Comparison of ENCODE assay signal across 27 cellular contexts in genomic region chr1:169866577-169866976, GRCh38.
"Had no signal": no experiment of that assay in that cellular context is flagged by ENCODE, and none has a peak within 500 bp of the region (broad histone marks: within the 10 kb centered on the region; RNA-seq: fewer than 3 reads in every experiment).

No MANE protein-coding gene starts in this region.

- H3K27me3 Mint-ChIP-seq: activated CD4-positive, alpha-beta memory T cell treated with anti-CD3 and anti-CD28 coated beads, Interleukin-2, amount 10 ng/mL, durations not matched to agents 7 days and 5 days; activated CD4-positive, alpha-beta T cell treated with anti-CD3 and anti-CD28 coated beads, Interleukin-2, amount 10 ng/mL, durations not matched to agents 7 days and 5 days; activated naive CD8-positive, alpha-beta T cell treated with anti-CD3 and anti-CD28 coated beads, Interleukin-2, amount 50 U/mL, for 24 hours; naive thymus-derived CD8-positive, alpha-beta T cell had no signal

- H3K9me3 Mint-ChIP-seq: activated CD4-positive, alpha-beta memory T cell treated with anti-CD3 and anti-CD28 coated beads, Interleukin-2, amount 10 ng/mL, durations not matched to agents 7 days and 5 days; activated CD4-positive, alpha-beta T cell treated with anti-CD3 and anti-CD28 coated beads, Interleukin-2, amount 10 ng/mL, durations not matched to agents 7 days and 5 days; activated naive CD8-positive, alpha-beta T cell treated with anti-CD3 and anti-CD28 coated beads, Interleukin-2, amount 50 U/mL, for 24 hours; immature natural killer cell; naive thymus-derived CD8-positive, alpha-beta T cell had no signal

- H3K27me3 ChIP-seq: esophagus muscularis mucosa, foreskin keratinocyte, heart left ventricle, neural progenitor cell, right atrium auricular region, tibial nerve had no signal

- H3K27ac ChIP-seq: esophagus muscularis mucosa, foreskin keratinocyte, heart left ventricle, neural progenitor cell, right atrium auricular region, tibial nerve had no signal

- H3K27ac Mint-ChIP-seq: activated CD4-positive, alpha-beta memory T cell treated with anti-CD3 and anti-CD28 coated beads, Interleukin-2, amount 10 ng/mL, durations not matched to agents 7 days and 5 days; activated CD4-positive, alpha-beta T cell treated with anti-CD3 and anti-CD28 coated beads, Interleukin-2, amount 10 ng/mL, durations not matched to agents 7 days and 5 days; activated naive CD8-positive, alpha-beta T cell treated with anti-CD3 and anti-CD28 coated beads, Interleukin-2, amount 50 U/mL, for 24 hours; neural progenitor cell; WTC11 had no signal

- H3K4me3 ChIP-seq: esophagus muscularis mucosa, heart left ventricle, neural progenitor cell, right atrium auricular region, tibial nerve had no signal

- H3K9me3 ChIP-seq: esophagus muscularis mucosa, heart left ventricle, right atrium auricular region, tibial nerve had no signal

- H3K4me3 Mint-ChIP-seq: activated CD4-positive, alpha-beta memory T cell treated with anti-CD3 and anti-CD28 coated beads, Interleukin-2, amount 10 ng/mL, durations not matched to agents 7 days and 5 days; activated CD4-positive, alpha-beta T cell treated with anti-CD3 and anti-CD28 coated beads, Interleukin-2, amount 10 ng/mL, durations not matched to agents 7 days and 5 days; activated naive CD8-positive, alpha-beta T cell treated with anti-CD3 and anti-CD28 coated beads, Interleukin-2, amount 50 U/mL, for 24 hours; immature natural killer cell; naive thymus-derived CD8-positive, alpha-beta T cell; neural progenitor cell; WTC11 had no signal

- DNase-seq: activated CD4-positive, alpha-beta memory T cell treated with anti-CD3 and anti-CD28 coated beads, Interleukin-2, amount 10 ng/mL, durations not matched to agents 7 days and 5 days; activated CD4-positive, alpha-beta T cell treated with anti-CD3 and anti-CD28 coated beads for 1 hour; activated CD4-positive, alpha-beta T cell treated with anti-CD3 and anti-CD28 coated beads, Interleukin-2, amount 10 ng/mL, durations not matched to agents 7 days and 5 days; activated CD8-positive, alpha-beta memory T cell treated with anti-CD3 and anti-CD28 coated beads, Interleukin-2, amount 50 U/mL, for 48 hours; activated gamma-delta T cell; activated naive CD4-positive, alpha-beta T cell treated with anti-CD3 and anti-CD28 coated beads, Interleukin-2, amount 50 U/mL, for 16 hours; activated naive CD8-positive, alpha-beta T cell treated with anti-CD3 and anti-CD28 coated beads, Interleukin-2, amount 50 U/mL, for 24 hours; amygdala; central memory CD4-positive, alpha-beta T cell; foreskin keratinocyte; heart left ventricle; hypothalamus; immature natural killer cell; kidney; left colon; midbrain; naive thymus-derived CD8-positive, alpha-beta T cell; occipital lobe; stimulated activated CD4-positive, alpha-beta T cell treated with anti-CD3 and anti-CD28 coated beads, Interleukin-15, amount 100 ng/mL, for 24 hours; stimulated activated CD4-positive, alpha-beta T cell treated with anti-CD3 and anti-CD28 coated beads, Interleukin-2, amount 100 ng/mL, for 24 hours; stimulated activated naive CD4-positive, alpha-beta T cell treated with Interleukin-2 at 50 U/mL for 16 hours; T-helper 2 cell had no signal

- ATAC-seq: activated naive CD8-positive, alpha-beta T cell treated with anti-CD3 and anti-CD28 coated beads, Interleukin-2, amount 50 U/mL, for 24 hours; foreskin keratinocyte; heart left ventricle; left colon; naive thymus-derived CD8-positive, alpha-beta T cell; WTC11 had no signal

- H3K4me1 ChIP-seq: esophagus muscularis mucosa, foreskin keratinocyte, heart left ventricle, neural progenitor cell, right atrium auricular region, tibial nerve had no signal

- H3K4me1 Mint-ChIP-seq: activated CD4-positive, alpha-beta memory T cell treated with anti-CD3 and anti-CD28 coated beads, Interleukin-2, amount 10 ng/mL, durations not matched to agents 7 days and 5 days; activated CD4-positive, alpha-beta T cell treated with anti-CD3 and anti-CD28 coated beads, Interleukin-2, amount 10 ng/mL, durations not matched to agents 7 days and 5 days; activated naive CD8-positive, alpha-beta T cell treated with anti-CD3 and anti-CD28 coated beads, Interleukin-2, amount 50 U/mL, for 24 hours; neural progenitor cell; WTC11 had no signal
